In the genomic region with DNA sequence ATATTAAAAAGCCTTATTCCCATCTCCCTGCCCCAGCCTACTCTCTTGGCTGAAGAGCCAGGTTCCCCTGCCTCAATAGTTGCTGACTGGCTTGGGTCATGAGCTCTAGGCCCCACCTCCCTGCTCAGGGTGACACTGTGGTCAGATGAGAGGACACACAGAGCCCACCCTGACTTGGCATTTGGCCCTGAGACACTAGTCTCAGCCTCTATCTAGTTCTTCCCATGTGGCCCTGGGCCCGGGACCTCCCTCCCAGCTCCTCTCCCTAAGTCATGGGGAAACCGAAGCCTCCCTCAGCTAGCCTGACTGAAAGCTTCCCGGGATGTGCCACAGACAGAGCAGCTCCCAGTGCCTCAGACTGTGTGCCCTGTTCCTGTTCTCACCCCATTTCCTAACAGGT, we compare ENCODE assay signal across 1 cellular context.
TF ChIP-seq lines count a peak whose summit lies in the region.

No MANE protein-coding gene starts in this region.

TF ChIP-seq in IMR-90, 13 proteins besides CTCF, POLR2A, EP300 and RAD21:
- TF ChIP-seq CEBPB (IDR thresholded peaks at IDR 0.05; ENCODE audit: low read depth, low read length) (no peak), CHD1 (IDR thresholded peaks at IDR 0.05; ENCODE audit: low read depth, low read length) (no peak), BHLHE40 (IDR thresholded peaks at IDR 0.05; ENCODE audit: low read depth, low read length) (no peak), RFX5 (IDR thresholded peaks at IDR 0.05; ENCODE audit: low read depth, low read length) (no peak), MAFK (IDR thresholded peaks at IDR 0.05; ENCODE audit: low read depth, low read length) (no peak)
- TF ChIP-seq, protein P1, sequence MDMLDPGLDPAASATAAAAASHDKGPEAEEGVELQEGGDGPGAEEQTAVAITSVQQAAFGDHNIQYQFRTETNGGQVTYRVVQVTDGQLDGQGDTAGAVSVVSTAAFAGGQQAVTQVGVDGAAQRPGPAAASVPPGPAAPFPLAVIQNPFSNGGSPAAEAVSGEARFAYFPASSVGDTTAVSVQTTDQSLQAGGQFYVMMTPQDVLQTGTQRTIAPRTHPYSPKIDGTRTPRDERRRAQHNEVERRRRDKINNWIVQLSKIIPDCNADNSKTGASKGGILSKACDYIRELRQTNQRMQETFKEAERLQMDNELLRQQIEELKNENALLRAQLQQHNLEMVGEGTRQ (IDR thresholded peaks at IDR 0.05; ENCODE audit: low read depth, low read length): no peak
- TF ChIP-seq, protein P2, sequence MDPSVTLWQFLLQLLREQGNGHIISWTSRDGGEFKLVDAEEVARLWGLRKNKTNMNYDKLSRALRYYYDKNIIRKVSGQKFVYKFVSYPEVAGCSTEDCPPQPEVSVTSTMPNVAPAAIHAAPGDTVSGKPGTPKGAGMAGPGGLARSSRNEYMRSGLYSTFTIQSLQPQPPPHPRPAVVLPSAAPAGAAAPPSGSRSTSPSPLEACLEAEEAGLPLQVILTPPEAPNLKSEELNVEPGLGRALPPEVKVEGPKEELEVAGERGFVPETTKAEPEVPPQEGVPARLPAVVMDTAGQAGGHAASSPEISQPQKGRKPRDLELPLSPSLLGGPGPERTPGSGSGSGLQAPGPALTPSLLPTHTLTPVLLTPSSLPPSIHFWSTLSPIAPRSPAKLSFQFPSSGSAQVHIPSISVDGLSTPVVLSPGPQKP (IDR thresholded peaks at IDR 0.05; ENCODE audit: borderline replicate concordance, low read depth, low read length): no peak
